ENCODE assay signal across 8 cellular contexts in the genomic region with DNA sequence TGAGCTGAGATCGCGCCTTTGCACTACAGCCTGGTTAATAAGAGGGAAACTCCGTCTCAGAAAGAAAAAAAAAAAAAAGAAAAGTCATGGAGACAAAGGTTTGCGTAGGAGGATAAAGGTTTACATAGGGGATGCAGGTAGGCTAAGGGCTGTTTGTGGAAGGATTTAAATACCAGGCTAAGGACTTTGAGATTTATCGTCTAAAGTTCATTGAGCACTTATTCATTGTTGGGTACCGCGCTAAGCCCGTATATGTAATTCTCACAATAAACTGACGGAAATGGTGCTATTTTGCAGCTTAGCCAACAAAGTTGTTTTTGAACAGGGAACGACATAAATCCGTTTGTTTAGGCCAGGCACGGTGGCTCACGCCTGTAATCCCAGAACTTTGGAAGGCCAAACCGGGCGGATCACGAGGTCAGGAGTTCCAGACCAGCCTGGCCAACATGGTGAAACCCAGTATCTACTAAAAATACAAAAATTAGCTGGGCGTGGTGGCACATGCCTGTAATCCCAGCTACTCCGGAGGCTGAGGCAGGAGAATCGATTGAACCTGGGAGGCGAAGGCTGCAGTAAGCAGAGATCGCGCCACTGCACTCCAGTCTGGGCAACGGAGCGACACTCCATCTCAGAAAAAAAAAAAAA. TPM values are rescaled to one million over a fixed set of nuclear protein-coding genes. Genes with fewer than 3 reads are reported as not detected.
DNase-seq lines count a peak whose midpoint lies in the region; ATAC-seq, FAIRE-seq and TF ChIP-seq lines count a peak whose summit lies in the region.
"Not testable (repeated sequence)": the region's sequence is repeated elsewhere in the genome, so short reads cannot be mapped to it uniquely, and the experiment has no call there.

No MANE protein-coding gene starts in this region.

- not testable (repeated sequence) for H3K27ac ChIP-seq in CD8-positive, alpha-beta T cell (ENCODE audit: low read depth, low read length); parathyroid adenoma; stomach smooth muscle (ENCODE audit: low read length)
- peak overlapping the region; percentile 80 for H3K27ac ChIP-seq in endothelial cell of umbilical vein (ENCODE audit: insufficient read depth, low read depth, low read length)
- H3K27ac ChIP-seq in lower lobe of right lung = peak overlapping the region; percentile 100

- H3K79me2 ChIP-seq in Loucy (ENCODE audit: insufficient read depth, low read length) = peaks cover 38% of the 10 kb centered on the region
- H3K79me2 ChIP-seq in endothelial cell of umbilical vein (ENCODE audit: control insufficient read depth, insufficient read depth, low read length) = peaks cover 37% of the 10 kb centered on the region
- peaks cover 16% of the 10 kb centered on the region for H3K79me2 ChIP-seq in parathyroid adenoma

- peak overlapping the region; percentile 100; the same call in 1 of the 2 replicates for H2AFZ ChIP-seq in Loucy (ENCODE audit: low read length)
- peak overlapping the region; percentile 86 for H2AFZ ChIP-seq in endothelial cell of umbilical vein (ENCODE audit: low read depth, low read length)
- H2AFZ ChIP-seq in parathyroid adenoma = peak overlapping the region; percentile 89

- TF ChIP-seq POLR2A in endothelial cell of umbilical vein (IDR thresholded peaks at IDR 0.05; ENCODE audit: low read depth, low read length) = not testable (repeated sequence)

- peaks cover 31% of the 10 kb centered on the region for H4K20me1 ChIP-seq in Loucy (ENCODE audit: insufficient read depth, low read length, poor library complexity, severe bottlenecking)
- H4K20me1 ChIP-seq in endothelial cell of umbilical vein (replicated peaks; ENCODE audit: control insufficient read depth, extremely low read depth, insufficient read depth, low read length) = peaks cover 15% of the 10 kb centered on the region

- dilution Hi-C loops in endothelial cell of umbilical vein (cut with MboI; ENCODE audit: extremely low pct_ligation_motif_present, low sequenced_read_pairs) = not testable (repeated sequence)

- peaks cover 22% of the 10 kb centered on the region for H3K4me1 ChIP-seq in CD8-positive, alpha-beta T cell (ENCODE audit: insufficient read depth, low read length)
- H3K4me1 ChIP-seq in Loucy (ENCODE audit: insufficient read depth, low read length, poor library complexity, severe bottlenecking) (peaks cover 18% of the 10 kb centered on the region), adipocyte (ENCODE audit: control insufficient read depth, insufficient read depth, low read length) (peaks cover 17% of the 10 kb centered on the region), endothelial cell of umbilical vein (ENCODE audit: control insufficient read depth, extremely low read depth, insufficient read depth, low read length) (peaks cover 21% of the 10 kb centered on the region), lower lobe of right lung (peaks cover 26% of the 10 kb centered on the region)
- H3K4me1 ChIP-seq in parathyroid adenoma; stomach smooth muscle (ENCODE audit: control insufficient read depth, insufficient read depth, low read length): not testable (repeated sequence)

- peaks cover 26% of the 10 kb centered on the region for H3K36me3 Mint-ChIP-seq in CD8-positive, alpha-beta T cell
- peaks cover 18% of the 10 kb centered on the region for H3K36me3 Mint-ChIP-seq in activated CD4-positive, alpha-beta T cell treated with anti-CD3 and anti-CD28 coated beads for 36 hours (ENCODE audit: low read depth)

- not testable (repeated sequence) for H3F3A ChIP-seq in Loucy (ENCODE audit: low read depth)

- peaks cover 29% of the 10 kb centered on the region for H3K4me1 Mint-ChIP-seq in CD8-positive, alpha-beta T cell (ENCODE audit: low read depth)
- H3K4me1 Mint-ChIP-seq in activated CD4-positive, alpha-beta T cell treated with anti-CD3 and anti-CD28 coated beads for 36 hours = peaks cover 21% of the 10 kb centered on the region

- peak overlapping the region; percentile 97 for H3K4me3 Mint-ChIP-seq in CD8-positive, alpha-beta T cell
- peak overlapping the region; percentile 99 for H3K4me3 Mint-ChIP-seq in activated CD4-positive, alpha-beta T cell treated with anti-CD3 and anti-CD28 coated beads for 36 hours

- not testable (repeated sequence) for TF ChIP-seq CTCF in CD8-positive, alpha-beta T cell (IDR thresholded peaks at IDR 0.05); Loucy (conservative IDR thresholded peaks at IDR 0.05; ENCODE audit: low read length); endothelial cell of umbilical vein (IDR thresholded peaks at IDR 0.05; ENCODE audit: extremely low read depth in 1 of 2, insufficient read depth in 1 of 2, low read depth in 1 of 2, low read length in 2 of 2); lower lobe of right lung (IDR thresholded peaks at IDR 0.05); parathyroid adenoma (IDR thresholded peaks at IDR 0.05)

- not testable (repeated sequence) for H3K9me2 ChIP-seq in Loucy (replicated peaks; ENCODE audit: low read depth, low read length)

- H3K9ac ChIP-seq in Loucy (ENCODE audit: low read depth, low read length, poor library complexity, severe bottlenecking) = peak overlapping the region; percentile 68
- peak overlapping the region; percentile 78 for H3K9ac ChIP-seq in adipocyte (ENCODE audit: low read length)
- peak overlapping the region; percentile 61 for H3K9ac ChIP-seq in endothelial cell of umbilical vein (replicated peaks; ENCODE audit: extremely low read depth, insufficient read depth, low read length)
- not testable (repeated sequence) for H3K9ac ChIP-seq in parathyroid adenoma; stomach smooth muscle (ENCODE audit: low read length in 2 of 2)

- H3K9me3 Mint-ChIP-seq in CD8-positive, alpha-beta T cell; activated CD4-positive, alpha-beta T cell treated with anti-CD3 and anti-CD28 coated beads for 36 hours (ENCODE audit: low read depth): not testable (repeated sequence)

- POLR2A ChIA-PET in CD8-positive, alpha-beta T cell (lab: Charles Lee) = interaction anchor here (1.0 to 4.0 kb wide), 3 partner anchors 11 to 434 kb away, joined by 4 to 25 read pairs (median 9); a partner anchor contains a TSS
- POLR2A ChIA-PET in activated CD4-positive, alpha-beta T cell treated with anti-CD3 and anti-CD28 coated beads for 36 hours (lab: Charles Lee); endothelial cell of umbilical vein (lab: Charles Lee): not testable (repeated sequence)

- not testable (repeated sequence) for BruUV-seq in endothelial cell of umbilical vein (replicated peaks; lab: Mats Ljungman, UMichigan)

- H3K9me3 ChIP-seq in CD8-positive, alpha-beta T cell (ENCODE audit: low read length); Loucy (ENCODE audit: insufficient read depth, low read depth, low read length); adipocyte (ENCODE audit: control insufficient read depth, low read length); endothelial cell of umbilical vein (replicated peaks; ENCODE audit: control insufficient read depth, insufficient read depth, low read length); lower lobe of right lung; parathyroid adenoma (ENCODE audit: control insufficient read depth, low read length); stomach smooth muscle (ENCODE audit: control insufficient read depth in 2 of 2, low read length in 2 of 2): not testable (repeated sequence)

- CTCF ChIA-PET in CD8-positive, alpha-beta T cell (lab: Charles Lee) = interaction anchor here (0.6 to 1.2 kb wide), 2 partner anchors 12 to 136 kb away, joined by 3 to 5 read pairs; no protein-coding TSS in a partner anchor
- CTCF ChIA-PET in activated CD4-positive, alpha-beta T cell treated with anti-CD3 and anti-CD28 coated beads for 36 hours (lab: Charles Lee) = interaction anchor here (1.8 to 3.8 kb wide), 2 partner anchors 9 to 12 kb away, joined by 4 to 20 read pairs; no protein-coding TSS in a partner anchor
- CTCF ChIA-PET in endothelial cell of umbilical vein (lab: Charles Lee) = interaction anchor here (0.7 to 2.6 kb wide), 3 partner anchors 11 to 61 kb away, joined by 3 to 24 read pairs (median 5); a partner anchor contains a TSS

- FAIRE-seq in endothelial cell of umbilical vein (lab: Jason Lieb, UNC) = not testable (repeated sequence)

- DNase-seq in CD8-positive, alpha-beta T cell; activated CD4-positive, alpha-beta T cell treated with anti-CD3 and anti-CD28 coated beads for 36 hours; adipocyte (ENCODE audit: low read depth); endothelial cell of umbilical vein (ENCODE audit: low read depth, low spot score); lower lobe of right lung: not testable (repeated sequence)

- not testable (repeated sequence) for ATAC-seq in CD8-positive, alpha-beta T cell; activated CD4-positive, alpha-beta T cell treated with anti-CD3 and anti-CD28 coated beads for 36 hours; lower lobe of right lung

- not testable (repeated sequence) for H3K27me3 Mint-ChIP-seq in CD8-positive, alpha-beta T cell (ENCODE audit: low read depth); activated CD4-positive, alpha-beta T cell treated with anti-CD3 and anti-CD28 coated beads for 36 hours

- not testable (repeated sequence) for H3K4me3 ChIP-seq in CD8-positive, alpha-beta T cell (ENCODE audit: low read depth, low read length); Loucy (ENCODE audit: low read length, poor library complexity, severe bottlenecking); adipocyte (ENCODE audit: low read length); parathyroid adenoma (ENCODE audit: low read depth, low read length)
- peak overlapping the region in 1 of 3 experiments; percentile 43 for H3K4me3 ChIP-seq in endothelial cell of umbilical vein (replicated peaks in 1 of 3; ENCODE audit: insufficient read depth in 1 of 3, low read depth in 1 of 3, low read length in 3 of 3)
- peak overlapping the region; percentile 90 for H3K4me3 ChIP-seq in lower lobe of right lung
- H3K4me3 ChIP-seq in stomach smooth muscle (ENCODE audit: low read length in 2 of 2) = peak overlapping the region; percentile 62 to 98

- H3K9me1 ChIP-seq in endothelial cell of umbilical vein (replicated peaks; ENCODE audit: control insufficient read depth, extremely low read depth, insufficient read depth, low read length) = not testable (repeated sequence)

- intact Hi-C loops in CD8-positive, alpha-beta T cell (cut with DNase I, micrococcal nuclease) = loop anchor here (1.0 to 5.0 kb wide), 8 partner anchors 11 to 1051 kb away; a partner anchor contains a TSS
- intact Hi-C loops in activated CD4-positive, alpha-beta T cell treated with anti-CD3 and anti-CD28 coated beads for 36 hours (cut with DNase I, micrococcal nuclease) = loop anchor here (1.0 to 10.0 kb wide), 9 partner anchors 11 to 1283 kb away; a partner anchor contains a TSS
- intact Hi-C loops in endothelial cell of umbilical vein (cut with micrococcal nuclease) = loop anchor here (2.0 kb wide), 1 partner anchor 115 kb away; no protein-coding TSS in a partner anchor
- intact Hi-C loops in lower lobe of right lung (cut with DNase I) = not testable (repeated sequence)

- H3K27ac Mint-ChIP-seq in CD8-positive, alpha-beta T cell = not testable (repeated sequence)
- peak overlapping the region; percentile 81 for H3K27ac Mint-ChIP-seq in activated CD4-positive, alpha-beta T cell treated with anti-CD3 and anti-CD28 coated beads for 36 hours

- not testable (repeated sequence) for H3K36me3 ChIP-seq in CD8-positive, alpha-beta T cell (ENCODE audit: insufficient read depth, low read length); Loucy (ENCODE audit: insufficient read depth, low read length); adipocyte (ENCODE audit: control insufficient read depth, insufficient read depth, low read length, severe bottlenecking); endothelial cell of umbilical vein (ENCODE audit: control insufficient read depth in 2 of 2, extremely low read depth in 1 of 2, insufficient read depth in 2 of 2, low read length in 2 of 2); lower lobe of right lung; parathyroid adenoma (ENCODE audit: control insufficient read depth, insufficient read depth, low read length); stomach smooth muscle (ENCODE audit: control insufficient read depth in 2 of 2, insufficient read depth in 2 of 2, low read length in 2 of 2)

- peak overlapping the region; percentile 75 for H3K4me2 ChIP-seq in Loucy (ENCODE audit: low read depth, low read length, poor library complexity, severe bottlenecking)
- H3K4me2 ChIP-seq in endothelial cell of umbilical vein (ENCODE audit: insufficient read depth, low read length); parathyroid adenoma (ENCODE audit: low read length): not testable (repeated sequence)

- H3K27me3 ChIP-seq in CD8-positive, alpha-beta T cell (ENCODE audit: insufficient read depth, low read length); Loucy (ENCODE audit: insufficient read depth, low read length, poor library complexity, severe bottlenecking); adipocyte (replicated peaks; ENCODE audit: control insufficient read depth, insufficient read depth, low read length); endothelial cell of umbilical vein (ENCODE audit: control insufficient read depth in 2 of 2, insufficient read depth in 2 of 2, low read length in 2 of 2); lower lobe of right lung (ENCODE audit: low read depth); parathyroid adenoma (ENCODE audit: control insufficient read depth, insufficient read depth, low read length); stomach smooth muscle (ENCODE audit: control insufficient read depth in 1 of 2, insufficient read depth in 2 of 2, low read length in 2 of 2): not testable (repeated sequence)

RNA-seq across cellular contexts. Expression of a gene that starts 1.1 kb away (rescaled TPM):
- 100 to 1,000 TPM; 513 to 545 TPM for total RNA-seq in CD8-positive, alpha-beta T cell
- 100 to 1,000 TPM; 260 to 353 TPM for total RNA-seq in activated CD4-positive, alpha-beta T cell treated with anti-CD3 and anti-CD28 coated beads for 36 hours
- total RNA-seq in endothelial cell of umbilical vein = 404 and 417 TPM in 2 replicates
- 135 and 164 TPM in 2 replicates for polyA plus RNA-seq in endothelial cell of umbilical vein
- polyA plus RNA-seq in endothelial cell of umbilical vein (2011; cell fraction: cytosol; rRNA removed) = 234 and 265 TPM in 2 replicates
- polyA plus RNA-seq in endothelial cell of umbilical vein (2011; cell fraction: nucleus; rRNA removed) = 123 and 153 TPM in 2 replicates
- 283 and 350 TPM in 2 replicates for polyA plus RNA-seq in endothelial cell of umbilical vein (2012)
- polyA minus RNA-seq in endothelial cell of umbilical vein = 82.5 and 86.5 TPM in 2 replicates
- 82.4 TPM for polyA minus RNA-seq in endothelial cell of umbilical vein (2011; cell fraction: cytosol; rRNA and poly(A)+ RNA removed)
- 108 and 150 TPM in 2 replicates for polyA minus RNA-seq in endothelial cell of umbilical vein (2011; cell fraction: nucleus; rRNA and poly(A)+ RNA removed)
- total RNA-seq in lower lobe of right lung = 289 TPM
